In the genomic region with DNA sequence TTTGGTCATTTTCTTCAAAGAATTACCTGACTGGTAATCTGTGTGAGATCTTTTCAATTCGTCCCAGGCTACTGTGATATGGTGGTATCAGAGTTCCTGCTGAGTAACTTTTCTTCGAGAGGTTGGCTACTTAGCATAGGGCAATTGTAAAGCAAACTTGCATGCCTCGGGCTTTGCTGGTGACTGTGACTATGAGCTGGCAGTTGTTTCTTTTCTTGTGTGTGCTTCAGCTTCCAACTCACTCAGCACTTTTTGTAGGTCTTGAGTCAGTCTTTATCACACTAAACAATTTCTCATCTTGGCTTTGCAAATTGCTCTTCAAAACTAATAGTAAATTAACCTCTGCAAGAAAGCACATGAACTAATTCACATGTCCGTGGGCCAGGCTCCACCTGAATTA, we compare ENCODE assay signal across 15 cellular contexts. TPM values are rescaled to one million over a fixed set of nuclear protein-coding genes. Genes with fewer than 3 reads are reported as not detected.
DNase-seq lines count a peak whose midpoint lies in the region; ATAC-seq and TF ChIP-seq lines count a peak whose summit lies in the region.
"Had no signal": no experiment of that assay in that cellular context is flagged by ENCODE, and none has a peak within 500 bp of the region (broad histone marks: within the 10 kb centered on the region; RNA-seq: fewer than 3 reads in every experiment).

No MANE protein-coding gene starts in this region.

- no peak overlapping the region for H2AFZ ChIP-seq in ACC112 (ENCODE audit: low read length, unreplicated experiment)

- intact Hi-C loops in aorta (cut with DNase I) (no loop called here), Calu3 (cut with micrococcal nuclease; ENCODE audit: unreplicated experiment) (loop anchor here (10.0 kb wide), 1 partner anchor 683 kb away; no protein-coding TSS in a partner anchor)

- H3K4me3 ChIP-seq in ACC112 (ENCODE audit: low read depth, low read length) (no peak overlapping the region), HUES48 (ENCODE audit: low read depth, low read length) (no peak overlapping the region), brain microvascular endothelial cell (ENCODE audit: low read depth, low read length) (no peak overlapping the region), aorta (ENCODE audit: low read length in 2 of 2) (no peak overlapping the region)

- H3K4me1 Mint-ChIP-seq in Calu3 (ENCODE audit: low read depth, unreplicated experiment), result peaks cover 52% of the 10 kb centered on the region
- H3K4me1 Mint-ChIP-seq: activated CD4-positive, alpha-beta memory T cell treated with anti-CD3 and anti-CD28 coated beads, Interleukin-2, amount 10 ng/mL, durations not matched to agents 7 days and 5 days had no signal

- no peaks in the 10 kb centered on the region for H3K9me3 ChIP-seq in HUES48 (ENCODE audit: control insufficient read depth, insufficient read depth, low read length)
- H3K9me3 ChIP-seq in aorta (ENCODE audit: control insufficient read depth, low read length), result no peaks in the 10 kb centered on the region

- CTCF ChIA-PET in Calu3 (lab: Charles Lee), result interaction anchor here (0.8 to 1.4 kb wide), 2 partner anchors 19 to 41 kb away, joined by 3 read pairs; no protein-coding TSS in a partner anchor

- WGBS in aorta, 2 donors, result 74 to 76% methylated on average over 4 of the region's 4 CpGs

- H3K36me3 ChIP-seq in ACC112 (ENCODE audit: insufficient read depth, low read length) (no peaks in the 10 kb centered on the region), HUES48 (ENCODE audit: control insufficient read depth, insufficient read depth, low read length) (no peaks in the 10 kb centered on the region), brain microvascular endothelial cell (replicated peaks) (no peaks in the 10 kb centered on the region), aorta (ENCODE audit: control insufficient read depth in 1 of 2, insufficient read depth in 2 of 2, low read length in 1 of 2) (no peaks in the 10 kb centered on the region)

- H3K27me3 Mint-ChIP-seq in Calu3 (ENCODE audit: unreplicated experiment), result no peaks in the 10 kb centered on the region

- H3K36me3 Mint-ChIP-seq in Calu3 (ENCODE audit: insufficient read depth, unreplicated experiment), result peaks cover 9% of the 10 kb centered on the region

- TF ChIP-seq CTCF in brain microvascular endothelial cell (IDR thresholded peaks at IDR 0.05; ENCODE audit: low read depth, low read length, missing control alignments) (no peak), Calu3 (IDR thresholded peaks at IDR 0.05; ENCODE audit: unreplicated experiment) (no peak)

- in situ Hi-C loops in brain microvascular endothelial cell (cut with HindIII; ENCODE audit: low pct_ligation_motif_present, low sequenced_read_pairs), result no loop called here

- H3K4me3 Mint-ChIP-seq in Calu3 (ENCODE audit: low read depth, unreplicated experiment), result no peak overlapping the region
- H3K4me3 Mint-ChIP-seq: activated CD4-positive, alpha-beta memory T cell treated with anti-CD3 and anti-CD28 coated beads, Interleukin-2, amount 10 ng/mL, durations not matched to agents 7 days and 5 days had no signal

- H3K4me1 ChIP-seq in ACC112 (ENCODE audit: control insufficient read depth, insufficient read depth, low read length, unreplicated experiment), result peaks cover 61% of the 10 kb centered on the region
- H3K4me1 ChIP-seq in HUES48 (ENCODE audit: control insufficient read depth, insufficient read depth, low read length), result peaks cover 29% of the 10 kb centered on the region
- H3K4me1 ChIP-seq in aorta (ENCODE audit: control insufficient read depth in 1 of 2, insufficient read depth in 2 of 2, low read length in 2 of 2), result no peaks in the 10 kb centered on the region

- DNase-seq in brain microvascular endothelial cell, result peak; percentile 49
- DNase-seq in iPS-NIHi11 (ENCODE audit: low spot score), result peak; percentile 26
- DNase-seq in aorta, result no peak
- DNase-seq in Calu3, result no peak
- no peak for DNase-seq in Kasumi-1 (lab: John Stamatoyannopoulos, UW)
- DNase-seq: activated CD4-positive, alpha-beta memory T cell treated with anti-CD3 and anti-CD28 coated beads, Interleukin-2, amount 10 ng/mL, durations not matched to agents 7 days and 5 days; activated effector memory CD4-positive, alpha-beta T cell treated with Interleukin-2 at 50 U/mL for 16 hours; DMS79; H7; NCI-H1048; NCI-H2227 treated with DMSO at 0.1 percent for 48 hours had no signal

- peaks cover 8% of the 10 kb centered on the region for H3K9me3 Mint-ChIP-seq in Calu3 (ENCODE audit: low read depth, unreplicated experiment)
- H3K9me3 Mint-ChIP-seq: activated CD4-positive, alpha-beta memory T cell treated with anti-CD3 and anti-CD28 coated beads, Interleukin-2, amount 10 ng/mL, durations not matched to agents 7 days and 5 days had no signal

- H3K27me3 ChIP-seq in ACC112 (ENCODE audit: insufficient read depth, low read length) (no peaks in the 10 kb centered on the region), HUES48 (ENCODE audit: control insufficient read depth, insufficient read depth, low read length) (peaks cover 6% of the 10 kb centered on the region; the same call in 1 of the 2 replicates), brain microvascular endothelial cell (replicated peaks) (no peaks in the 10 kb centered on the region), aorta (ENCODE audit: control insufficient read depth in 1 of 2, insufficient read depth in 2 of 2, low read length in 1 of 2) (no peaks in the 10 kb centered on the region)

- H3K9ac ChIP-seq in HUES48 (ENCODE audit: low read depth, low read length), result no peak overlapping the region

- H3K79me2 ChIP-seq in ACC112 (ENCODE audit: control insufficient read depth, insufficient read depth, low read length, unreplicated experiment), result no peaks in the 10 kb centered on the region

- no peak overlapping the region for H3K27ac Mint-ChIP-seq in Calu3 (ENCODE audit: unreplicated experiment)
- H3K27ac Mint-ChIP-seq: activated CD4-positive, alpha-beta memory T cell treated with anti-CD3 and anti-CD28 coated beads, Interleukin-2, amount 10 ng/mL, durations not matched to agents 7 days and 5 days had no signal

- no TSS peak for BruUV-seq in Calu3 (replicated peaks; lab: Mats Ljungman, UMichigan)

- ATAC-seq in aorta (ENCODE audit: low FRiP score) (no peak), GM21786 (IDR thresholded peaks at IDR 0.05; ENCODE audit: unreplicated experiment) (no peak)

- H3K27ac ChIP-seq in ACC112 (ENCODE audit: low read depth, low read length) (peak overlapping the region; percentile 91; the same call in 1 of the 2 replicates), HUES48 (ENCODE audit: low read depth, low read length) (peak overlapping the region; percentile 59), brain microvascular endothelial cell (no peak overlapping the region), aorta (ENCODE audit: low read depth in 1 of 2, low read length in 2 of 2) (no peak overlapping the region)

RNA-seq across cellular contexts. Expression of gene PRR15, which starts 44.3 kb away (rescaled TPM):
- total RNA-seq in aorta, result 1 to 10 TPM; 1.1 to 1.6 TPM
- polyA plus RNA-seq in aorta, result 10 to 100 TPM in 1 of 2 donors, under 1 TPM in 1; 0.69 to 18.4 TPM
- 76.1 and 111 TPM in 2 replicates for total RNA-seq in Calu3 (2022)
- total RNA-seq: activated CD4-positive, alpha-beta memory T cell treated with anti-CD3 and anti-CD28 coated beads, Interleukin-2, amount 10 ng/mL, durations not matched to agents 7 days and 5 days; T-helper 2 cell treated with Interferon-gamma antibody and Interleukin-4, amounts not matched to agents 100 ng/mL and 5 ng/mL, for 36 hours had no signal

Comparison
In these comparisons a context has a peak if more than half of its experiments do, and no peak if none do; other contexts are left out.
1. H3K27ac ChIP-seq: peak in ACC112 (single experiment) and HUES48 (single experiment); none in brain microvascular endothelial cell (single experiment) and aorta (0 of 2).
2. DNase-seq: peak in brain microvascular endothelial cell (single experiment) and iPS-NIHi11 (single experiment); none in aorta (0 of 2), Calu3 (single experiment) and Kasumi-1 (0 of 2).
3. RNA of gene PRR15, which starts 44.3 kb away (total RNA-seq): 76.1 to 111 TPM in Calu3; 1.1 to 1.6 TPM in aorta; every median in the first group is over 10 times any median in the second.